17 cellular contexts compared by ENCODE assay signal in the genomic region with DNA sequence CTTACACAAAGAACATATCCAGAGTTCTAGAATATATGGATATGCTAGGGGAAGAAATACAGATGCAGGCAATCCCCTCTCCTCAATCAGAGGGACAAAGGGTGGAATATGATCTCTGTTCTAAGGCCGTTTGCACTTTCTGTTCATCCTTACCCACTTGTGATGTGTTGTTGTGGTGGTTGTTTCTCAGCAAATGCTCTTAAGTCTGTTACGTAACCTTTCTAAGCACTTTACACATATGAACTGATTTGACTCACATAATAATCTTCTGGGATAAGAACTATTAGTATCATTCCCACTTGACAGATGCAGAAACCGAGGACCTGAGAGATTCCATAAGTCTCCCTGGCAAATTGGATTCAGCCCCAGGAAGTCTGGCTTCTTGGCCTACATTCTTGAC. TPM values are rescaled to one million over a fixed set of nuclear protein-coding genes. Genes with fewer than 3 reads are reported as not detected.
DNase-seq lines count a peak whose midpoint lies in the region; ATAC-seq and TF ChIP-seq lines count a peak whose summit lies in the region.
"Had no signal": no experiment of that assay in that cellular context is flagged by ENCODE, and none has a peak within 500 bp of the region (broad histone marks: within the 10 kb centered on the region; RNA-seq: fewer than 3 reads in every experiment).

No MANE protein-coding gene starts in this region.

- H3K27me3 Mint-ChIP-seq in activated CD4-positive, alpha-beta T cell treated with anti-CD3 and anti-CD28 coated beads, Interleukin-2, amount 10 ng/mL, durations not matched to agents 24 days and 14 days, result no peaks in the 10 kb centered on the region

- H3K4me1 ChIP-seq in OCI-LY7 (ENCODE audit: insufficient read depth, low read length, poor library complexity, severe bottlenecking), result no peaks in the 10 kb centered on the region
- H3K4me1 ChIP-seq in smooth muscle cell (ENCODE audit: low read depth), result peaks cover 7% of the 10 kb centered on the region

- H3K79me2 ChIP-seq in OCI-LY7 (ENCODE audit: insufficient read depth, low read depth, low read length), result no peaks in the 10 kb centered on the region
- no peaks in the 10 kb centered on the region for H3K79me2 ChIP-seq in smooth muscle cell (ENCODE audit: low read depth)

- H3K36me3 ChIP-seq in OCI-LY7 (ENCODE audit: insufficient read depth, low read length), result no peaks in the 10 kb centered on the region
- no peaks in the 10 kb centered on the region for H3K36me3 ChIP-seq in smooth muscle cell (ENCODE audit: low read depth)
- H3K36me3 ChIP-seq: left ventricle myocardium inferior, neutrophil had no signal

- no peak for TF ChIP-seq CTCF in OCI-LY7 (conservative IDR thresholded peaks at IDR 0.05; ENCODE audit: low read length)
- TF ChIP-seq CTCF in dorsolateral prefrontal cortex (IDR thresholded peaks at IDR 0.05 in 54 of 56, conservative IDR thresholded peaks at IDR 0.05 in 2 of 56; ENCODE audit: low read depth in 1 of 56, partially characterized antibody in 56 of 56), result no peak
- TF ChIP-seq CTCF in smooth muscle cell (IDR thresholded peaks at IDR 0.05; ENCODE audit: borderline replicate concordance, insufficient read depth, poor library complexity, severe bottlenecking), result no peak

- no peaks in the 10 kb centered on the region for H3K27me3 ChIP-seq in dorsolateral prefrontal cortex
- no peaks in the 10 kb centered on the region for H3K27me3 ChIP-seq in smooth muscle cell (ENCODE audit: low read depth)
- H3K27me3 ChIP-seq: neutrophil had no signal

- BruUV-seq in OCI-LY7 (replicated peaks; lab: Mats Ljungman, UMichigan), result no TSS peak

- no peaks in the 10 kb centered on the region for H3K9me2 ChIP-seq in OCI-LY7 (ENCODE audit: insufficient read depth, low read length)

- H3K4me3 ChIP-seq in OCI-LY7 (ENCODE audit: low read depth, low read length, poor library complexity, severe bottlenecking), result no peak overlapping the region
- no peak overlapping the region for H3K4me3 ChIP-seq in dorsolateral prefrontal cortex
- H3K4me3 ChIP-seq in smooth muscle cell, result no peak overlapping the region
- H3K4me3 ChIP-seq: left ventricle myocardium inferior had no signal

- POLR2A ChIA-PET in OCI-LY7 (lab: Charles Lee), result interaction anchor here (1.2 kb wide), 1 partner anchor 13 kb away, joined by 5 read pairs; no protein-coding TSS in a partner anchor

- H3K36me3 Mint-ChIP-seq in activated CD4-positive, alpha-beta T cell treated with anti-CD3 and anti-CD28 coated beads, Interleukin-2, amount 10 ng/mL, durations not matched to agents 24 days and 14 days (ENCODE audit: low read depth), result no peaks in the 10 kb centered on the region
- H3K36me3 Mint-ChIP-seq: activated naive CD4-positive, alpha-beta T cell treated with anti-CD3 and anti-CD28 coated beads, Interleukin-2, amount 50 U/mL, for 72 hours had no signal

- H3K4me1 Mint-ChIP-seq in activated CD4-positive, alpha-beta T cell treated with anti-CD3 and anti-CD28 coated beads, Interleukin-2, amount 10 ng/mL, durations not matched to agents 24 days and 14 days, result peaks cover 49% of the 10 kb centered on the region

- peak overlapping the region; percentile 86 for H3K27ac Mint-ChIP-seq in activated CD4-positive, alpha-beta T cell treated with anti-CD3 and anti-CD28 coated beads, Interleukin-2, amount 10 ng/mL, durations not matched to agents 24 days and 14 days

- CTCF ChIA-PET in OCI-LY7 (lab: Charles Lee; ENCODE audit: unreplicated experiment), result no interaction called here

- H3F3A ChIP-seq in smooth muscle cell (ENCODE audit: low read depth), result no peaks in the 10 kb centered on the region

- H3K9ac ChIP-seq in smooth muscle cell (ENCODE audit: low read depth), result no peak overlapping the region

- H3K9me3 Mint-ChIP-seq in activated CD4-positive, alpha-beta T cell treated with anti-CD3 and anti-CD28 coated beads, Interleukin-2, amount 10 ng/mL, durations not matched to agents 24 days and 14 days, result no peaks in the 10 kb centered on the region
- H3K9me3 Mint-ChIP-seq: activated naive CD4-positive, alpha-beta T cell treated with anti-CD3 and anti-CD28 coated beads, Interleukin-2, amount 50 U/mL, for 72 hours had no signal

- no peaks in the 10 kb centered on the region for H4K20me1 ChIP-seq in OCI-LY7 (ENCODE audit: insufficient read depth, low read length)
- H4K20me1 ChIP-seq in smooth muscle cell (ENCODE audit: low read depth), result no peaks in the 10 kb centered on the region

- H3K9me3 ChIP-seq in OCI-LY7 (ENCODE audit: low read length) (no peaks in the 10 kb centered on the region), smooth muscle cell (replicated peaks; ENCODE audit: low read depth) (no peaks in the 10 kb centered on the region)
- H3K9me3 ChIP-seq: left ventricle myocardium inferior, neutrophil had no signal

- peak overlapping the region; percentile 66 for H3K4me3 Mint-ChIP-seq in activated CD4-positive, alpha-beta T cell treated with anti-CD3 and anti-CD28 coated beads, Interleukin-2, amount 10 ng/mL, durations not matched to agents 24 days and 14 days

- H2AFZ ChIP-seq in OCI-LY7 (ENCODE audit: low read length) (0 out of 2 replicates have a peak overlapping the region, but pooled peaks have one; percentile 5), smooth muscle cell (ENCODE audit: low read depth) (peak overlapping the region; percentile 19)

- no peak overlapping the region for H3K4me2 ChIP-seq in OCI-LY7 (ENCODE audit: low read length)
- no peak overlapping the region for H3K4me2 ChIP-seq in smooth muscle cell

- no peak for ATAC-seq in HG02970 (IDR thresholded peaks at IDR 0.05; ENCODE audit: low FRiP score, unreplicated experiment)
- ATAC-seq: esophagus mucosa had no signal

- no peak overlapping the region for H3K27ac ChIP-seq in OCI-LY7 (ENCODE audit: low read depth, low read length, poor library complexity, severe bottlenecking)
- peak overlapping the region in 35 of 59 donors; percentile 13 to 74 (median 52) for H3K27ac ChIP-seq in dorsolateral prefrontal cortex
- no peak overlapping the region for H3K27ac ChIP-seq in smooth muscle cell (ENCODE audit: low read depth)
- H3K27ac ChIP-seq: left ventricle myocardium inferior, neutrophil had no signal

- WGBS in smooth muscle cell (ENCODE audit: low lambda C conversion rate), result 84% methylated on average over 3 of the region's 3 CpGs

- no peak for DNase-seq in activated CD4-positive, alpha-beta T cell treated with anti-CD3 and anti-CD28 coated beads, Interleukin-2, amount 10 ng/mL, durations not matched to agents 24 days and 14 days
- no peak for DNase-seq in activated CD4-positive, alpha-beta T cell treated with anti-CD3 and anti-CD28 coated beads, Interleukin-2, amount 50 U/mL, for 4 hours
- no peak for DNase-seq in OCI-LY7 (ENCODE audit: low spot score)
- DNase-seq in dorsolateral prefrontal cortex, result no peak
- DNase-seq in smooth muscle cell (lab: John Stamatoyannopoulos, UW; ENCODE audit: unreplicated experiment), result no peak
- DNase-seq in DMS79 treated with DMSO at 0.1 percent for 48 hours (lab: John Stamatoyannopoulos, UW), result no peak
- no peak for DNase-seq in NCI-H510A treated with DMSO at 0.1 percent for 48 hours (lab: John Stamatoyannopoulos, UW)
- DNase-seq: cerebellar nuclear complex, hippocampal formation, left ventricle myocardium inferior, NCI-H1694, NCI-H524 treated with DMSO at 0.1 percent for 48 hours had no signal

- intact Hi-C loops in activated CD4-positive, alpha-beta T cell treated with anti-CD3 and anti-CD28 coated beads, Interleukin-2, amount 10 ng/mL, durations not matched to agents 24 days and 14 days (cut with micrococcal nuclease), result loop anchor here (1.0 to 5.0 kb wide), 2 partner anchors 113 to 626 kb away; partner anchors contain the start of gene HDDC3
- intact Hi-C loops in OCI-LY7 (cut with micrococcal nuclease; ENCODE audit: unreplicated experiment) (no loop called here), dorsolateral prefrontal cortex (cut with DNase I) (no loop called here)

RNA-seq across cellular contexts. Expression of gene NGRN, which starts 40.5 kb away (rescaled TPM):
- total RNA-seq in activated CD4-positive, alpha-beta T cell treated with anti-CD3 and anti-CD28 coated beads, Interleukin-2, amount 10 ng/mL, durations not matched to agents 24 days and 14 days, result 43.2 and 44.3 TPM in 2 replicates
- 65.0 and 72.8 TPM in 2 replicates for total RNA-seq in OCI-LY7 (2014; rRNA removed; shearing (Covaris generic))
- total RNA-seq in OCI-LY7 (2022) (40.0 and 44.4 TPM in 2 replicates), dorsolateral prefrontal cortex (100 to 1,000 TPM; 106 to 361 (median 278) TPM), smooth muscle cell (51.1 and 54.8 TPM in 2 replicates)
- 70.3 and 71.5 TPM in 2 replicates for polyA plus RNA-seq in smooth muscle cell

RNA-seq across cellular contexts. Expression of gene ZNF774, which starts 46.2 kb away (rescaled TPM):
- 1.2 and 2.3 TPM in 2 replicates for total RNA-seq in activated CD4-positive, alpha-beta T cell treated with anti-CD3 and anti-CD28 coated beads, Interleukin-2, amount 10 ng/mL, durations not matched to agents 24 days and 14 days
- total RNA-seq in OCI-LY7 (2014; rRNA removed; shearing (Covaris generic)), result 0.49 and 1.2 TPM in 2 replicates
- total RNA-seq in OCI-LY7 (2022), result 1.3 and 1.6 TPM in 2 replicates
- 10 to 100 TPM; 10.6 to 38.4 (median 20.8) TPM for total RNA-seq in dorsolateral prefrontal cortex
- 0.90 and 2.3 TPM in 2 replicates for total RNA-seq in smooth muscle cell
- 0.08 and 1.3 TPM in 2 replicates for polyA plus RNA-seq in smooth muscle cell

RNA-seq across cellular contexts. Expression of gene TTLL13, which starts 56.6 kb away (rescaled TPM):
- 0.44 and 1.4 TPM in 2 replicates for total RNA-seq in activated CD4-positive, alpha-beta T cell treated with anti-CD3 and anti-CD28 coated beads, Interleukin-2, amount 10 ng/mL, durations not matched to agents 24 days and 14 days
- total RNA-seq in OCI-LY7 (2014; rRNA removed; shearing (Covaris generic)), result 0.57 and 0.88 TPM in 2 replicates
- total RNA-seq in OCI-LY7 (2022) (0.77 and 1.3 TPM in 2 replicates), dorsolateral prefrontal cortex (1 to 10 TPM in 56 of 120 experiments, under 1 TPM in 51, not detected in 13; 0.14 to 3.2 (median 1.1) TPM), smooth muscle cell (0.36 TPM in 1 of 2 replicates, not detected in the other)
- polyA plus RNA-seq in smooth muscle cell, result 0.15 and 0.19 TPM in 2 replicates
- total RNA-seq: esophagus mucosa, RPMI7951 had no signal

Comparison
In these comparisons a context has a peak if more than half of its experiments do, and no peak if none do; other contexts are left out.
1. H3K27ac ChIP-seq: peak in dorsolateral prefrontal cortex (35 of 59); none in OCI-LY7 (single experiment) and smooth muscle cell (single experiment).